Comparison of ENCODE assay signal across 15 cellular contexts in genomic region chr6:150273457-150274309, GRCh38.
DNase-seq lines count a peak whose midpoint lies in the region; ATAC-seq and TF ChIP-seq lines count a peak whose summit lies in the region.
"Had no signal": no experiment of that assay in that cellular context is flagged by ENCODE, and none has a peak within 500 bp of the region (broad histone marks: within the 10 kb centered on the region; RNA-seq: fewer than 3 reads in every experiment).

No MANE protein-coding gene starts in this region.

- no peak overlapping the region for H2AK5ac ChIP-seq in H9 (ENCODE audit: insufficient read length, low read length)

- H3K27me3 Mint-ChIP-seq in neural crest cell (ENCODE audit: low read depth), result no peaks in the 10 kb centered on the region
- peaks cover 8% of the 10 kb centered on the region for H3K27me3 Mint-ChIP-seq in H9 (ENCODE audit: low read depth)

- no peak overlapping the region for H3K4ac ChIP-seq in H9 (ENCODE audit: low read depth, low read length)

- peak overlapping the region; percentile 75 for H3K27ac Mint-ChIP-seq in neural crest cell (ENCODE audit: unreplicated experiment)
- H3K27ac Mint-ChIP-seq in H9, result no peak overlapping the region
- H3K27ac Mint-ChIP-seq: CD14-positive monocyte had no signal

- peak; percentile 56 for ATAC-seq in GM18511 (IDR thresholded peaks at IDR 0.05; ENCODE audit: unreplicated experiment)
- ATAC-seq in HG02759 (IDR thresholded peaks at IDR 0.05; ENCODE audit: unreplicated experiment), result peak; percentile 75
- ATAC-seq in heart left ventricle, result no peak

- H3K9me3 ChIP-seq in H9 (ENCODE audit: control insufficient read depth, low read depth, low read length) (no peaks in the 10 kb centered on the region), heart left ventricle (peaks cover 0 to 3% (median 0%) of the 10 kb centered on the region in 12 donors)

- H3K56ac ChIP-seq in H9 (ENCODE audit: insufficient read length, low read depth, low read length), result no peak overlapping the region

- H3K18ac ChIP-seq in H9 (ENCODE audit: insufficient read length, low read depth, low read length), result no peak overlapping the region

- H3K79me1 ChIP-seq in H9 (ENCODE audit: insufficient read depth, low read depth, low read length, poor library complexity, severe bottlenecking), result no peaks in the 10 kb centered on the region

- no peak overlapping the region for H3K23ac ChIP-seq in H9 (ENCODE audit: insufficient read length, low read depth, low read length)

- no peak overlapping the region for H4K8ac ChIP-seq in H9 (replicated peaks; ENCODE audit: insufficient read length, low read depth, low read length)

- H3K9me3 Mint-ChIP-seq in neural crest cell, result peaks cover 4% of the 10 kb centered on the region
- peaks cover 3 to 4% of the 10 kb centered on the region in 2 experiments for H3K9me3 Mint-ChIP-seq in H9
- H3K9me3 Mint-ChIP-seq: CD14-positive monocyte had no signal

- H4K91ac ChIP-seq in H9 (ENCODE audit: insufficient read length, low read depth, low read length), result no peak overlapping the region

- no peak overlapping the region for H3T11ph ChIP-seq in H9 (ENCODE audit: low read length)

- H3K4me3 Mint-ChIP-seq in neural crest cell (no peak overlapping the region), H9 (no peak overlapping the region)
- H3K4me3 Mint-ChIP-seq: CD14-positive monocyte had no signal

- no peak for TF ChIP-seq POLR2A in heart left ventricle (IDR thresholded peaks at IDR 0.05)

- H3K27me3 ChIP-seq in H9 (ENCODE audit: insufficient read depth, low read length) (no peaks in the 10 kb centered on the region), heart left ventricle (no peaks in the 10 kb centered on the region)

- no peak overlapping the region for H3K9ac ChIP-seq in H9 (ENCODE audit: extremely low read depth, insufficient read length, low read length)

- H2BK20ac ChIP-seq in H9 (ENCODE audit: low read depth, low read length, poor library complexity, severe bottlenecking), result no peak overlapping the region

- no peaks in the 10 kb centered on the region for H3K36me3 ChIP-seq in heart left ventricle
- H3K36me3 ChIP-seq: esophagus muscularis mucosa had no signal

- no peak overlapping the region for H2BK12ac ChIP-seq in H9 (ENCODE audit: insufficient read length, low read depth, low read length)

- no peak overlapping the region for H2BK5ac ChIP-seq in H9 (ENCODE audit: insufficient read length, low read length)

- intact Hi-C loops in heart left ventricle (cut with DNase I), result no loop called here

- H3K4me1 ChIP-seq in H9 (ENCODE audit: insufficient read depth, low read length) (no peaks in the 10 kb centered on the region; the same call in 1 of the 2 replicates), heart left ventricle (no peaks in the 10 kb centered on the region)

- H2BK120ac ChIP-seq in H9 (ENCODE audit: low read depth, low read length, poor library complexity, severe bottlenecking), result no peak overlapping the region

- H3K14ac ChIP-seq in H9 (ENCODE audit: insufficient read depth, low read length), result no peak overlapping the region

- H3K27ac ChIP-seq in H9 (ENCODE audit: insufficient read length, low read depth, low read length) (no peak overlapping the region), heart left ventricle (no peak overlapping the region)
- H3K27ac ChIP-seq: esophagus muscularis mucosa, SK-N-MC had no signal

- TF ChIP-seq CTCF in neural crest cell (conservative IDR thresholded peaks at IDR 0.05) (no peak), H9 (conservative IDR thresholded peaks at IDR 0.05) (no peak), heart left ventricle (IDR thresholded peaks at IDR 0.05) (no peak)

- no peak overlapping the region for H2AFZ ChIP-seq in H9 (ENCODE audit: low read length)

- H3K79me2 ChIP-seq in H9 (ENCODE audit: insufficient read depth, low read length), result no peaks in the 10 kb centered on the region

- no peak overlapping the region for H2BK15ac ChIP-seq in H9 (ENCODE audit: low read depth, low read length)

- H4K20me1 ChIP-seq in H9 (ENCODE audit: control insufficient read depth, insufficient read depth, insufficient read length), result no peaks in the 10 kb centered on the region

- H3K36me3 Mint-ChIP-seq in neural crest cell (ENCODE audit: low read depth) (no peaks in the 10 kb centered on the region), H9 (ENCODE audit: insufficient read depth in 1 of 3, low read depth in 3 of 3) (no peaks in the 10 kb centered on the region)
- H3K36me3 Mint-ChIP-seq: CD14-positive monocyte had no signal

- no peak overlapping the region for H4K5ac ChIP-seq in H9 (ENCODE audit: insufficient read length, low read depth, low read length)

- WGBS in H9 (ENCODE audit: extremely low coverage, insufficient read length, low lambda C conversion rate), result no CpG with 5 or more reads among the region's 15 CpGs
- 80 to 91% (median 88%) methylated on average over 15 of the region's 15 CpGs for WGBS in heart left ventricle, 4 donors

- no peak overlapping the region for H3K4me3 ChIP-seq in heart left ventricle
- H3K4me3 ChIP-seq: esophagus muscularis mucosa, SK-N-MC had no signal

- H3K4me2 ChIP-seq in H9 (ENCODE audit: insufficient read depth, insufficient read length, low read length), result no peak overlapping the region

- peak; percentile 74 for DNase-seq in SHP77 treated with DMSO at 0.1 percent for 48 hours (lab: John Stamatoyannopoulos, UW)
- DNase-seq in neural crest cell (ENCODE audit: low read depth, low spot score), result no peak
- DNase-seq in H9, result no peak
- DNase-seq in NCI-H2196 (lab: John Stamatoyannopoulos, UW; ENCODE audit: unreplicated experiment), result no peak
- no peak for DNase-seq in heart left ventricle
- no peak for DNase-seq in activated CD4-positive, CD25-positive, alpha-beta regulatory T cell treated with anti-CD3 and anti-CD28 coated beads, Interleukin-2, amount 50 U/mL, for 72 hours
- DNase-seq: activated CD4-positive, alpha-beta T cell treated with anti-CD3 and anti-CD28 coated beads for 1 hour; GDM1; GOT3; NCI-H226 had no signal

- peaks cover 53% of the 10 kb centered on the region for H3K4me1 Mint-ChIP-seq in neural crest cell
- peaks cover 11 to 19% of the 10 kb centered on the region in 2 experiments for H3K4me1 Mint-ChIP-seq in H9
- H3K4me1 Mint-ChIP-seq: CD14-positive monocyte had no signal

- H3K23me2 ChIP-seq in H9 (ENCODE audit: insufficient read length, low read depth, low read length, poor library complexity, severe bottlenecking), result no peaks in the 10 kb centered on the region

Comparison
In these comparisons a context has a peak if more than half of its experiments do, and no peak if none do; other contexts are left out.
1. ATAC-seq: peak in GM18511 (single experiment) and HG02759 (single experiment); none in heart left ventricle (0 of 4).